In the genomic region with DNA sequence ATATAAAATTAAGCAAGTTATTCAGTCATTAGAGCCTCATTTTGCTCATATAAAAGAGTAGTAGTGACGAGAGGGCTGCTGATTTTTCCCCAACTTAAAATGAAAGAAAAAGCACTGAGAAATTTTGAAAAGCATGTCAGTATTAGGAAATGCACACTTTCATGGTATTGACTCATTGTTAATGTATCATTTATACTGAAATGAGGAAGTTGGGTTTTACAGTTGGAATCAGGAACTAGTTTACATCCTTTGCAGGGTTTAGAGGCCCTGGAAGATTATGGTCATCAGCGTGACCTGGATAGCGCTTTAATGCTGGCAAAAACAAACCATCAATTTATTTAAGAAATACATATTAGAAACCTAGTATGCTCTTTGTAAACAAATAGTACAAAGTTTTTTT, we compare ENCODE assay signal across 8 cellular contexts.
A peak's percentile ranks its signal among the peaks of the same experiment; 100 is the strongest.
DNase-seq lines count a peak whose midpoint lies in the region; ATAC-seq and TF ChIP-seq lines count a peak whose summit lies in the region.

No MANE protein-coding gene starts in this region.

- ATAC-seq in GM18520 (IDR thresholded peaks at IDR 0.05; ENCODE audit: unreplicated experiment) (peak; percentile 59), HG02588 (IDR thresholded peaks at IDR 0.05; ENCODE audit: unreplicated experiment) (peak; percentile 58)

- no peak overlapping the region for H3K27ac ChIP-seq in hepatocyte

- no peaks in the 10 kb centered on the region for H4K20me1 ChIP-seq in hepatocyte (ENCODE audit: insufficient read depth, poor library complexity, severe bottlenecking)

- TF ChIP-seq CTCF in hepatocyte (IDR thresholded peaks at IDR 0.05; ENCODE audit: poor library complexity) (no peak), endothelial cell (IDR thresholded peaks at IDR 0.05; ENCODE audit: unreplicated experiment) (no peak)

- no peak overlapping the region for H3K27ac Mint-ChIP-seq in endothelial cell (ENCODE audit: unreplicated experiment)

- no peak overlapping the region for H3K4me3 ChIP-seq in hepatocyte

- no peaks in the 10 kb centered on the region for H3K9me3 ChIP-seq in hepatocyte (ENCODE audit: low read depth)

- 90% methylated on average over 3 of the region's 3 CpGs for WGBS in hepatocyte (ENCODE audit: low lambda C conversion rate, missing lambda C conversion rate)

- no peaks in the 10 kb centered on the region for H3K36me3 ChIP-seq in hepatocyte (replicated peaks; ENCODE audit: insufficient read depth, low read depth)

- H3K9me2 ChIP-seq in hepatocyte (replicated peaks; ENCODE audit: insufficient read depth) = no peaks in the 10 kb centered on the region

- H3K4me1 ChIP-seq in hepatocyte (ENCODE audit: insufficient read depth) = no peaks in the 10 kb centered on the region

- H3K9me3 Mint-ChIP-seq in endothelial cell (ENCODE audit: unreplicated experiment) = no peaks in the 10 kb centered on the region

- H3K36me3 Mint-ChIP-seq in endothelial cell (ENCODE audit: low read depth, unreplicated experiment) = no peaks in the 10 kb centered on the region

- no peaks in the 10 kb centered on the region for H3K27me3 ChIP-seq in hepatocyte

- DNase-seq in NOMO-1 (lab: John Stamatoyannopoulos, UW; ENCODE audit: unreplicated experiment in 2 of 2) (peak; percentile 79 to 98), globus pallidus (ENCODE audit: low spot score) (peak; percentile 24), hepatocyte (ENCODE audit: low spot score) (no peak), COR-L47 (lab: John Stamatoyannopoulos, UW) (no peak), endothelial cell (ENCODE audit: low spot score) (no peak)
- no peak for DNase-seq in stimulated activated CD4-positive, alpha-beta T cell treated with anti-CD3 and anti-CD28 coated beads, Interleukin-12 subunit alpha, Interleukin-12 subunit beta, amount 100 ng/mL, for 4 hours

- no peaks in the 10 kb centered on the region for H3K79me2 ChIP-seq in hepatocyte

- no peak overlapping the region for H2AFZ ChIP-seq in hepatocyte

- H3K4me2 ChIP-seq in hepatocyte = no peak overlapping the region

- peaks cover 21% of the 10 kb centered on the region for H3K4me1 Mint-ChIP-seq in endothelial cell (ENCODE audit: unreplicated experiment)

- H3K27me3 Mint-ChIP-seq in endothelial cell (ENCODE audit: unreplicated experiment) = no peaks in the 10 kb centered on the region

- H3K4me3 Mint-ChIP-seq in endothelial cell (ENCODE audit: unreplicated experiment) = no peak overlapping the region

Comparison
In these comparisons a context has a peak if more than half of its experiments do, and no peak if none do; other contexts are left out.
1. DNase-seq: peak in NOMO-1 (2 of 2) and globus pallidus (single experiment); none in hepatocyte (single experiment), COR-L47 (single experiment), endothelial cell (single experiment) and stimulated activated CD4-positive, alpha-beta T cell treated with anti-CD3 and anti-CD28 coated beads, Interleukin-12 subunit alpha, Interleukin-12 subunit beta, amount 100 ng/mL, for 4 hours (single experiment).